In genomic region chr20:2276015-2276414, GRCh38 we compare ENCODE assay signal across 1 cellular context.
TF ChIP-seq lines count a peak whose summit lies in the region.

No MANE protein-coding gene starts in this region.

TF ChIP-seq in HepG2, 621 proteins besides CTCF, POLR2A, EP300 and RAD21 (continued from another document):
- TF ChIP-seq ZNF318 (CRISPR knock-in tag; IDR thresholded peaks at IDR 0.05) (no peak), LCORL (IDR thresholded peaks at IDR 0.05) (no peak), LCORL (CRISPR knock-in tag; IDR thresholded peaks at IDR 0.05) (no peak), SPEN (CRISPR knock-in tag; IDR thresholded peaks at IDR 0.05; ENCODE audit: low read depth) (no peak), MLLT10 (CRISPR knock-in tag; IDR thresholded peaks at IDR 0.05) (no peak), NFKB2 (CRISPR knock-in tag; IDR thresholded peaks at IDR 0.05; ENCODE audit: borderline replicate concordance) (no peak), ZBTB43 (CRISPR knock-in tag; conservative IDR thresholded peaks at IDR 0.05) (no peak), GPBP1L1 (CRISPR knock-in tag; IDR thresholded peaks at IDR 0.05) (no peak), DR1 (CRISPR knock-in tag; IDR thresholded peaks at IDR 0.05) (no peak), ZBTB49 (CRISPR knock-in tag; IDR thresholded peaks at IDR 0.05; ENCODE audit: borderline replicate concordance) (no peak), RXRA (CRISPR knock-in tag; IDR thresholded peaks at IDR 0.05) (no peak), ZSCAN5A (CRISPR knock-in tag; IDR thresholded peaks at IDR 0.05; ENCODE audit: borderline replicate concordance) (0 out of 2 replicates have a peak, but pooled peaks have one; percentile 67), PHF21A (CRISPR knock-in tag; IDR thresholded peaks at IDR 0.05) (peak; percentile 45; the same call in 1 of the 2 replicates), DZIP1 (CRISPR knock-in tag; IDR thresholded peaks at IDR 0.05) (no peak), ZFP1 (CRISPR knock-in tag; IDR thresholded peaks at IDR 0.05) (0 out of 2 replicates have a peak, but pooled peaks have one; percentile 42), ZBTB25 (CRISPR knock-in tag; IDR thresholded peaks at IDR 0.05) (0 out of 2 replicates have a peak, but pooled peaks have one; percentile 46), TBX2 (CRISPR knock-in tag; IDR thresholded peaks at IDR 0.05; ENCODE audit: borderline replicate concordance) (no peak), TP53 (CRISPR knock-in tag; conservative IDR thresholded peaks at IDR 0.05) (no peak), ZNF580 (CRISPR knock-in tag; IDR thresholded peaks at IDR 0.05; ENCODE audit: borderline replicate concordance, low read depth) (no peak), ZHX1 (CRISPR knock-in tag; IDR thresholded peaks at IDR 0.05; ENCODE audit: low read depth) (no peak), BCL3 (CRISPR knock-in tag; IDR thresholded peaks at IDR 0.05) (no peak), ZNF569 (CRISPR knock-in tag; IDR thresholded peaks at IDR 0.05; ENCODE audit: borderline replicate concordance) (no peak), TOPORS (CRISPR knock-in tag; IDR thresholded peaks at IDR 0.05) (no peak)
